Comparison of ENCODE assay signal across 28 cellular contexts in genomic region chr5:96051401-96051830, GRCh38.
A peak's percentile ranks its signal among the peaks of the same experiment; 100 is the strongest.
DNase-seq lines count a peak whose midpoint lies in the region; ATAC-seq, FAIRE-seq and TF ChIP-seq lines count a peak whose summit lies in the region.
"Had no signal": no experiment of that assay in that cellular context is flagged by ENCODE, and none has a peak within 500 bp of the region (broad histone marks: within the 10 kb centered on the region; RNA-seq: fewer than 3 reads in every experiment).

No MANE protein-coding gene starts in this region.

- no peaks in the 10 kb centered on the region for H3K79me2 ChIP-seq in keratinocyte (ENCODE audit: control insufficient read depth, insufficient read depth, low read length)

- H3K36me3 ChIP-seq in keratinocyte (ENCODE audit: control insufficient read depth in 2 of 2, extremely low read depth in 1 of 2, insufficient read depth in 2 of 2, low read length in 2 of 2) (no peaks in the 10 kb centered on the region), thyroid gland (no peaks in the 10 kb centered on the region)
- H3K36me3 ChIP-seq: left lung, uterus had no signal

- TF ChIP-seq POLR2A in thyroid gland (IDR thresholded peaks at IDR 0.05), result peak in 1 of 2 donors; percentile 1

- intact Hi-C loops in thyroid gland (cut with DNase I), result loop anchor here (10.0 kb wide), 1 partner anchor 193 kb away; no protein-coding TSS in a partner anchor

- peak overlapping the region; percentile 8 for H2AFZ ChIP-seq in keratinocyte (ENCODE audit: control insufficient read depth, low read length)

- H3K9me3 ChIP-seq in keratinocyte (ENCODE audit: control insufficient read depth, low read depth, low read length), result no peaks in the 10 kb centered on the region
- no peaks in the 10 kb centered on the region for H3K9me3 ChIP-seq in thyroid gland
- H3K9me3 ChIP-seq: left lung, testis, uterus had no signal

- no peak overlapping the region for H3K27ac ChIP-seq in keratinocyte (ENCODE audit: control insufficient read depth, insufficient read depth, low read length)
- peak overlapping the region; percentile 77 to 96 (median 86) for H3K27ac ChIP-seq in thyroid gland
- H3K27ac ChIP-seq: left lung, testis, uterus had no signal

- ATAC-seq in HG03175 (IDR thresholded peaks at IDR 0.05; ENCODE audit: unreplicated experiment) (no peak), HG03139 (IDR thresholded peaks at IDR 0.05; ENCODE audit: unreplicated experiment) (no peak)
- ATAC-seq: activated naive CD4-positive, alpha-beta T cell treated with anti-CD3 and anti-CD28 coated beads, Interleukin-2, amount 50 U/mL, for 72 hours; left lung; right cardiac atrium had no signal

- dilution Hi-C loops in keratinocyte (cut with MboI; ENCODE audit: extremely low pct_ligation_motif_present, low sequenced_read_pairs), result no loop called here

- DNase-seq in EH (ENCODE audit: low read depth), result peak; percentile 33
- DNase-seq in NCI-H69 (lab: John Stamatoyannopoulos, UW), result peak; percentile 52
- DNase-seq in keratinocyte (ENCODE audit: low read depth, low spot score), result no peak
- DNase-seq in thyroid gland, result peak; percentile 66
- no peak for DNase-seq in dermis blood vessel endothelial cell
- DNase-seq: activated CD4-positive, alpha-beta T cell treated with anti-CD3 and anti-CD28 coated beads for 48 hours; activated T-cell treated with anti-CD3 and anti-CD28 coated beads for 4 hours; amygdala; C1 segment of cervical spinal cord; COR-L47; effector CD4-positive, alpha-beta T cell; GDM1; left lung; mesendoderm; NCI-H1092 treated with DMSO at 0.1 percent for 48 hours; NCI-H187 treated with DMSO at 0.1 percent for 48 hours; NCI-H526; NK-92 treated with Interleukin-12 subunit alpha and Interleukin-12 subunit beta, amount 100 ng/mL, for 24 hours; right cardiac atrium; SHP77; stimulated activated CD8-positive, alpha-beta memory T cell treated with anti-CD3 and anti-CD28 coated beads, Interleukin-4, amount 100 ng/mL, for 48 hours; SW 1271; testis; uterus had no signal

- H3K4me3 ChIP-seq in keratinocyte (ENCODE audit: control insufficient read depth in 2 of 3, extremely low read depth in 1 of 3, insufficient read depth in 2 of 3, low read depth in 1 of 3, low read length in 3 of 3), result no peak overlapping the region
- no peak overlapping the region for H3K4me3 ChIP-seq in thyroid gland (replicated peaks in 1 of 3)
- H3K4me3 ChIP-seq: left lung, testis, uterus had no signal

- TF ChIP-seq CTCF in keratinocyte (optimal IDR thresholded peaks at IDR 0.05 in 1 of 3, IDR thresholded peaks at IDR 0.05 in 1 of 3, conservative IDR thresholded peaks at IDR 0.05 in 1 of 3; ENCODE audit: extremely low read depth in 1 of 3, insufficient read depth in 2 of 3, low read length in 3 of 3) (no peak), thyroid gland (IDR thresholded peaks at IDR 0.05) (no peak)

- H3K4me1 ChIP-seq in keratinocyte (ENCODE audit: control insufficient read depth, extremely low read depth, insufficient read depth, low read length) (peaks cover 15% of the 10 kb centered on the region), thyroid gland (peaks cover 26 to 38% of the 10 kb centered on the region in 2 donors)
- H3K4me1 ChIP-seq: testis, uterus had no signal

- no peaks in the 10 kb centered on the region for H3K27me3 ChIP-seq in keratinocyte (ENCODE audit: control insufficient read depth, extremely low read depth, insufficient read depth, low read length)
- H3K27me3 ChIP-seq in thyroid gland, result no peaks in the 10 kb centered on the region
- H3K27me3 ChIP-seq: left lung, testis, uterus had no signal

- H3K9me1 ChIP-seq in keratinocyte (ENCODE audit: control insufficient read depth, extremely low read depth, insufficient read depth, low read length), result no peaks in the 10 kb centered on the region

- no peak for FAIRE-seq in keratinocyte (lab: Jason Lieb, UNC)
- FAIRE-seq: colon had no signal

- no peak overlapping the region for H3K9ac ChIP-seq in keratinocyte (ENCODE audit: control insufficient read depth, extremely low read depth, insufficient read depth, low read length)

- 40 to 52% methylated on average over 4 of the region's 4 CpGs for WGBS in thyroid gland, 2 donors

- no peaks in the 10 kb centered on the region for H4K20me1 ChIP-seq in keratinocyte (ENCODE audit: control insufficient read depth, extremely low read depth, insufficient read depth, low read length)

- H3K4me2 ChIP-seq in keratinocyte (ENCODE audit: control insufficient read depth, extremely low read depth, insufficient read depth, low read depth, low read length), result no peak overlapping the region

Comparison
In these comparisons a context has a peak if more than half of its experiments do, and no peak if none do; other contexts are left out.
1. DNase-seq: peak in EH (single experiment), NCI-H69 (single experiment) and thyroid gland (2 of 2); none in keratinocyte (single experiment) and dermis blood vessel endothelial cell (single experiment).